Comparison of ENCODE assay signal across 8 cellular contexts in genomic region chr4:182448281-182449151, GRCh38.
DNase-seq lines count a peak whose midpoint lies in the region; ATAC-seq and TF ChIP-seq lines count a peak whose summit lies in the region.

No MANE protein-coding gene starts in this region.

- under 1% methylated on average over 70 of the region's 113 CpGs for WGBS in mesenchymal stem cell

- no peaks in the 10 kb centered on the region for H3K9me3 ChIP-seq in mesenchymal stem cell (ENCODE audit: control insufficient read depth, low read length)

- no peaks in the 10 kb centered on the region for H3K27me3 ChIP-seq in mesenchymal stem cell (ENCODE audit: control insufficient read depth in 1 of 2, insufficient read depth in 1 of 2, low read length in 2 of 2)

- H2BK12ac ChIP-seq in mesenchymal stem cell (ENCODE audit: low read length in 2 of 2) = peak overlapping the region in 1 of 2 experiments; percentile 54

- peak overlapping the region in 1 of 2 experiments; percentile 41 for H3K14ac ChIP-seq in mesenchymal stem cell (ENCODE audit: low read length in 2 of 2)

- H3K4me1 ChIP-seq in mesenchymal stem cell (ENCODE audit: control insufficient read depth, insufficient read depth, low read depth, low read length) = peaks cover 5% of the 10 kb centered on the region

- peak overlapping the region; percentile 66 for H2BK5ac ChIP-seq in mesenchymal stem cell (ENCODE audit: low read depth, low read length, poor library complexity, severe bottlenecking)

- no peak overlapping the region for H3K27ac ChIP-seq in mesenchymal stem cell (ENCODE audit: low read length, poor library complexity, severe bottlenecking)

- DNase-seq in NCI-H2081 (lab: John Stamatoyannopoulos, UW) (peak; percentile 61 to 83), NCI-H2081 treated with DMSO at 0.1 percent for 48 hours (lab: John Stamatoyannopoulos, UW) (no peak), NCI-H2171 treated with DMSO at 0.1 percent for 48 hours (lab: John Stamatoyannopoulos, UW) (peak; percentile 79), epithelial cell of esophagus (ENCODE audit: low read depth) (peak; percentile 94), mesenchymal stem cell (peak; percentile 87)
- peak; percentile 27 for DNase-seq in activated CD8-positive, alpha-beta memory T cell treated with anti-CD3 and anti-CD28 coated beads, Interleukin-2, amount 50 U/mL, for 4 hours
- DNase-seq in stimulated activated CD8-positive, alpha-beta memory T cell treated with anti-CD3 and anti-CD28 coated beads, Interleukin-15, amount 100 ng/mL, for 24 hours (ENCODE audit: low read depth) = peak; percentile 7

- H2AFZ ChIP-seq in mesenchymal stem cell (ENCODE audit: low read depth, low read length) = peak overlapping the region; percentile 91

- ATAC-seq in HG03039 (IDR thresholded peaks at IDR 0.05; ENCODE audit: unreplicated experiment) = peak; percentile 62

- peak overlapping the region in 1 of 2 experiments; percentile 61 for H3K4ac ChIP-seq in mesenchymal stem cell (ENCODE audit: low read depth in 1 of 2, low read length in 2 of 2)

- H2AK5ac ChIP-seq in mesenchymal stem cell (ENCODE audit: low read length, severe bottlenecking) = no peak overlapping the region

- H3K79me1 ChIP-seq in mesenchymal stem cell (replicated peaks; ENCODE audit: low read length, poor library complexity, severe bottlenecking) = peaks cover 7% of the 10 kb centered on the region

- H3K4me3 ChIP-seq in epithelial cell of esophagus (ENCODE audit: low read length) (peak overlapping the region; percentile 70), mesenchymal stem cell (ENCODE audit: insufficient read depth in 1 of 2, low read depth in 1 of 2, low read length in 2 of 2) (peak overlapping the region; percentile 87 to 95)

- peak overlapping the region in 1 of 2 experiments; percentile 80 for H3K23ac ChIP-seq in mesenchymal stem cell (ENCODE audit: low read length in 2 of 2)

- peak overlapping the region; percentile 54 for H4K8ac ChIP-seq in mesenchymal stem cell (ENCODE audit: low read length)

- H3K4me2 ChIP-seq in mesenchymal stem cell (ENCODE audit: low read length, poor library complexity, severe bottlenecking) = peak overlapping the region; percentile 99

- H2BK15ac ChIP-seq in mesenchymal stem cell (ENCODE audit: low read depth, poor library complexity, severe bottlenecking) = peak overlapping the region; percentile 67

- no peak for TF ChIP-seq CTCF in epithelial cell of esophagus (IDR thresholded peaks at IDR 0.05; ENCODE audit: insufficient read depth, low read depth, low read length, missing control alignments)

- H3K18ac ChIP-seq in mesenchymal stem cell (ENCODE audit: low read depth in 1 of 2, low read length in 2 of 2) = peak overlapping the region; percentile 21 to 84

- no peak overlapping the region for H2BK120ac ChIP-seq in mesenchymal stem cell (ENCODE audit: low read depth, low read length)

- H4K91ac ChIP-seq in mesenchymal stem cell (ENCODE audit: low read length) = peak overlapping the region; percentile 15

- peak overlapping the region; percentile 79 for H3K9ac ChIP-seq in mesenchymal stem cell (ENCODE audit: low read length)

- H3K36me3 ChIP-seq in mesenchymal stem cell (ENCODE audit: control insufficient read depth in 1 of 2, insufficient read depth in 2 of 2, low read depth in 1 of 2, low read length in 2 of 2) = peaks cover 0 to 1% of the 10 kb centered on the region in 2 experiments
